8 cellular contexts compared by ENCODE assay signal in genomic region chr17:28748852-28749515, GRCh38. TPM values are rescaled to one million over a fixed set of nuclear protein-coding genes. Genes with fewer than 3 reads are reported as not detected.
DNase-seq lines count a peak whose midpoint lies in the region; ATAC-seq and TF ChIP-seq lines count a peak whose summit lies in the region.
"Had no signal": no experiment of that assay in that cellular context is flagged by ENCODE, and none has a peak within 500 bp of the region (broad histone marks: within the 10 kb centered on the region; RNA-seq: fewer than 3 reads in every experiment).

No MANE protein-coding gene starts in this region.

- peaks cover 27% of the 10 kb centered on the region for H3K4me1 Mint-ChIP-seq in HFFc6 (ENCODE audit: low read depth)
- H3K4me1 Mint-ChIP-seq in activated CD4-positive, alpha-beta memory T cell treated with anti-CD3 and anti-CD28 coated beads, Interleukin-2, amount 10 ng/mL, durations not matched to agents 7 days and 5 days: peaks cover 38% of the 10 kb centered on the region
- H3K4me1 Mint-ChIP-seq in stimulated activated memory B cell treated with anti-CD40 and anti-IgM and Interleukin-4, amounts not matched to agents 10 μg/mL and 1 μg/mL and 100 μg/mL, for 72 hours: peaks cover 44% of the 10 kb centered on the region

- H3K4me3 ChIP-seq in fibroblast of villous mesenchyme (ENCODE audit: low read depth, low read length): no peak overlapping the region

- H3K36me3 Mint-ChIP-seq in HFFc6 (ENCODE audit: low read depth): peaks cover 15% of the 10 kb centered on the region
- H3K36me3 Mint-ChIP-seq in activated CD4-positive, alpha-beta memory T cell treated with anti-CD3 and anti-CD28 coated beads, Interleukin-2, amount 10 ng/mL, durations not matched to agents 7 days and 5 days (ENCODE audit: low read depth): peaks cover 35% of the 10 kb centered on the region
- peaks cover 48% of the 10 kb centered on the region for H3K36me3 Mint-ChIP-seq in stimulated activated memory B cell treated with anti-CD40 and anti-IgM and Interleukin-4, amounts not matched to agents 10 μg/mL and 1 μg/mL and 100 μg/mL, for 72 hours

- no peak overlapping the region; the same call in 1 of the 2 replicates for H3K4me3 Mint-ChIP-seq in HFFc6
- H3K4me3 Mint-ChIP-seq in activated CD4-positive, alpha-beta memory T cell treated with anti-CD3 and anti-CD28 coated beads, Interleukin-2, amount 10 ng/mL, durations not matched to agents 7 days and 5 days: no peak overlapping the region
- H3K4me3 Mint-ChIP-seq in stimulated activated memory B cell treated with anti-CD40 and anti-IgM and Interleukin-4, amounts not matched to agents 10 μg/mL and 1 μg/mL and 100 μg/mL, for 72 hours: peak overlapping the region; percentile 95

- H3K27me3 Mint-ChIP-seq in HFFc6 (ENCODE audit: insufficient read depth): peaks cover 32% of the 10 kb centered on the region
- no peaks in the 10 kb centered on the region for H3K27me3 Mint-ChIP-seq in activated CD4-positive, alpha-beta memory T cell treated with anti-CD3 and anti-CD28 coated beads, Interleukin-2, amount 10 ng/mL, durations not matched to agents 7 days and 5 days
- H3K27me3 Mint-ChIP-seq in stimulated activated memory B cell treated with anti-CD40 and anti-IgM and Interleukin-4, amounts not matched to agents 10 μg/mL and 1 μg/mL and 100 μg/mL, for 72 hours: no peaks in the 10 kb centered on the region

- TF ChIP-seq CTCF in HFFc6 (IDR thresholded peaks at IDR 0.05) (no peak), fibroblast of villous mesenchyme (IDR thresholded peaks at IDR 0.05; ENCODE audit: insufficient read depth, low read depth, low read length) (no peak)

- POLR2A ChIA-PET in activated CD4-positive, alpha-beta memory T cell treated with anti-CD3 and anti-CD28 coated beads, Interleukin-2, amount 10 ng/mL, durations not matched to agents 7 days and 5 days (lab: Charles Lee): interaction anchor here (1.0 to 16.8 kb wide), 3 partner anchors 11 to 203 kb away, joined by 3 to 426 read pairs (median 3); partner anchors contain the start of genes NEK8, RPL23A and TLCD1

- no peak for ATAC-seq in stimulated activated memory B cell treated with anti-CD40 and anti-IgM and Interleukin-4, amounts not matched to agents 10 μg/mL and 1 μg/mL and 100 μg/mL, for 72 hours
- no peak for ATAC-seq in GM19397 (IDR thresholded peaks at IDR 0.05; ENCODE audit: unreplicated experiment)
- no peak for ATAC-seq in GM18498 (IDR thresholded peaks at IDR 0.05; ENCODE audit: unreplicated experiment)

- CTCF ChIA-PET in activated CD4-positive, alpha-beta memory T cell treated with anti-CD3 and anti-CD28 coated beads, Interleukin-2, amount 10 ng/mL, durations not matched to agents 7 days and 5 days (lab: Charles Lee): interaction anchor here (0.9 to 17.2 kb wide), 6 partner anchors 14 to 203 kb away, joined by 3 to 458 read pairs (median 4); partner anchors contain the start of genes BLTP2, NEK8 and TLCD1

- H3K9me3 Mint-ChIP-seq in HFFc6: no peaks in the 10 kb centered on the region
- no peaks in the 10 kb centered on the region for H3K9me3 Mint-ChIP-seq in activated CD4-positive, alpha-beta memory T cell treated with anti-CD3 and anti-CD28 coated beads, Interleukin-2, amount 10 ng/mL, durations not matched to agents 7 days and 5 days
- H3K9me3 Mint-ChIP-seq in stimulated activated memory B cell treated with anti-CD40 and anti-IgM and Interleukin-4, amounts not matched to agents 10 μg/mL and 1 μg/mL and 100 μg/mL, for 72 hours: no peaks in the 10 kb centered on the region

- DNase-seq in HFFc6 (no peak), fibroblast of villous mesenchyme (ENCODE audit: low read depth) (peak; percentile 48)
- DNase-seq in activated CD4-positive, alpha-beta memory T cell treated with anti-CD3 and anti-CD28 coated beads, Interleukin-2, amount 10 ng/mL, durations not matched to agents 7 days and 5 days: no peak
- DNase-seq in stimulated activated CD4-positive, alpha-beta T cell treated with anti-CD3 and anti-CD28 coated beads, Interleukin-2, amount 100 ng/mL, for 48 hours: no peak
- DNase-seq: DMS53 had no signal

- H3K27ac Mint-ChIP-seq in HFFc6: peak overlapping the region; percentile 51
- peak overlapping the region; percentile 55 for H3K27ac Mint-ChIP-seq in activated CD4-positive, alpha-beta memory T cell treated with anti-CD3 and anti-CD28 coated beads, Interleukin-2, amount 10 ng/mL, durations not matched to agents 7 days and 5 days
- peak overlapping the region; percentile 93 for H3K27ac Mint-ChIP-seq in stimulated activated memory B cell treated with anti-CD40 and anti-IgM and Interleukin-4, amounts not matched to agents 10 μg/mL and 1 μg/mL and 100 μg/mL, for 72 hours

RNA-seq across cellular contexts. Expression of gene TRAF4, which starts 5.2 kb away (rescaled TPM):
- total RNA-seq in HFFc6 (2021; fragmentation: NEBNext Ultra II Directional; extraction: Animal tissue kit (Norgen Biotek cat#: 25700)): 10 to 100 TPM; 48.0 to 61.3 (median 53.8) TPM
- 10 to 100 TPM; 55.3 to 57.2 TPM for total RNA-seq in activated CD4-positive, alpha-beta memory T cell treated with anti-CD3 and anti-CD28 coated beads, Interleukin-2, amount 10 ng/mL, durations not matched to agents 7 days and 5 days
- total RNA-seq in fibroblast of villous mesenchyme: 37.7 and 64.8 TPM in 2 replicates

RNA-seq across cellular contexts. Expression of gene NEK8, which starts 20.4 kb away (rescaled TPM):
- total RNA-seq in HFFc6 (2021; fragmentation: NEBNext Ultra II Directional; extraction: Animal tissue kit (Norgen Biotek cat#: 25700)): 1 to 10 TPM; 1.9 to 3.1 (median 2.5) TPM
- total RNA-seq in activated CD4-positive, alpha-beta memory T cell treated with anti-CD3 and anti-CD28 coated beads, Interleukin-2, amount 10 ng/mL, durations not matched to agents 7 days and 5 days: 1 to 10 TPM; 2.5 to 3.5 TPM
- total RNA-seq in fibroblast of villous mesenchyme: 2.2 and 7.4 TPM in 2 replicates

RNA-seq across cellular contexts. Expression of gene TLCD1, which starts 23.0 kb away (rescaled TPM):
- 10 to 100 TPM in 4 of 6 experiments, 1 to 10 TPM in 2; 8.0 to 14.6 (median 11.3) TPM for total RNA-seq in HFFc6 (2021; fragmentation: NEBNext Ultra II Directional; extraction: Animal tissue kit (Norgen Biotek cat#: 25700))
- total RNA-seq in activated CD4-positive, alpha-beta memory T cell treated with anti-CD3 and anti-CD28 coated beads, Interleukin-2, amount 10 ng/mL, durations not matched to agents 7 days and 5 days: 1 to 10 TPM; 1.4 to 2.3 TPM
- total RNA-seq in fibroblast of villous mesenchyme: 6.1 and 8.2 TPM in 2 replicates

RNA-seq across cellular contexts. Expression of gene RPL23A, which starts 29.2 kb away (rescaled TPM):
- total RNA-seq in HFFc6 (2021; fragmentation: NEBNext Ultra II Directional; extraction: Animal tissue kit (Norgen Biotek cat#: 25700)): 1,000 to 10,000 TPM; 1,227 to 1,529 (median 1,391) TPM
- 1,000 to 10,000 TPM; 1,962 to 2,028 TPM for total RNA-seq in activated CD4-positive, alpha-beta memory T cell treated with anti-CD3 and anti-CD28 coated beads, Interleukin-2, amount 10 ng/mL, durations not matched to agents 7 days and 5 days
- total RNA-seq in fibroblast of villous mesenchyme: 336 and 532 TPM in 2 replicates

RNA-seq across cellular contexts. Expression of gene RAB34, which starts 31.3 kb away (rescaled TPM):
- 100 to 1,000 TPM; 161 to 219 (median 192) TPM for total RNA-seq in HFFc6 (2021; fragmentation: NEBNext Ultra II Directional; extraction: Animal tissue kit (Norgen Biotek cat#: 25700))
- 1 to 10 TPM; 6.5 to 7.4 TPM for total RNA-seq in activated CD4-positive, alpha-beta memory T cell treated with anti-CD3 and anti-CD28 coated beads, Interleukin-2, amount 10 ng/mL, durations not matched to agents 7 days and 5 days
- total RNA-seq in fibroblast of villous mesenchyme: 148 and 185 TPM in 2 replicates
